Comparison of ENCODE assay signal across 27 cellular contexts in genomic region chr2:228408529-228409227, GRCh38.
"Had no signal": no experiment of that assay in that cellular context is flagged by ENCODE, and none has a peak within 500 bp of the region (broad histone marks: within the 10 kb centered on the region; RNA-seq: fewer than 3 reads in every experiment).

No MANE protein-coding gene starts in this region.

- DNase-seq: activated CD4-positive, alpha-beta memory T cell treated with anti-CD3 and anti-CD28 coated beads, Interleukin-2, amount 10 ng/mL, durations not matched to agents 7 days and 5 days; activated CD4-positive, alpha-beta T cell treated with anti-CD3 and anti-CD28 coated beads for 1 hour; activated CD4-positive, alpha-beta T cell treated with anti-CD3 and anti-CD28 coated beads for 36 hours; activated CD4-positive, alpha-beta T cell treated with anti-CD3 and anti-CD28 coated beads for 48 hours; activated CD4-positive, alpha-beta T cell treated with anti-CD3 and anti-CD28 coated beads, Interleukin-2, amount 10 ng/mL, durations not matched to agents 7 days and 5 days; activated CD4-positive, alpha-beta T cell treated with anti-CD3 and anti-CD28 coated beads, Interleukin-2, amount 50 U/mL, for 48 hours; activated CD4-positive, CD25-positive, alpha-beta regulatory T cell; activated CD8-positive, alpha-beta memory T cell treated with anti-CD3 and anti-CD28 coated beads for 24 hours; activated CD8-positive, alpha-beta memory T cell treated with anti-CD3 and anti-CD28 coated beads, Interleukin-2, amount 10 ng/mL, durations not matched to agents 7 days and 5 days; activated CD8-positive, alpha-beta memory T cell treated with anti-CD3 and anti-CD28 coated beads, Interleukin-2, amount 50 U/mL, for 48 hours; activated CD8-positive, alpha-beta T cell treated with anti-CD3 and anti-CD28 coated beads, Interleukin-2, amount 10 ng/mL, durations not matched to agents 7 days and 5 days; activated effector memory CD4-positive, alpha-beta T cell treated with Interleukin-2 at 50 U/mL for 16 hours; activated gamma-delta T cell; activated naive CD4-positive, alpha-beta T cell treated with anti-CD3 and anti-CD28 coated beads, Interleukin-2, amount 10 ng/mL, durations not matched to agents 7 days and 5 days; activated naive CD4-positive, alpha-beta T cell treated with Interleukin-2 at 50 U/mL for 16 hours; activated naive CD8-positive, alpha-beta T cell treated with anti-CD3 and anti-CD28 coated beads, Interleukin-2, amount 10 ng/mL, durations not matched to agents 7 days and 5 days; activated naive CD8-positive, alpha-beta T cell treated with anti-CD3 and anti-CD28 coated beads, Interleukin-2, amount 50 U/mL, for 24 hours; activated T-cell treated with anti-CD3 and anti-CD28 coated beads, Interleukin-2, amount 50 U/mL, for 24 hours; activated T-cell treated with anti-CD3 and anti-CD28 coated beads, Interleukin-2, amount 50 U/mL, for 48 hours; amygdala; anterior cingulate cortex; T-helper 1 cell; T-helper 2 cell; T-helper 9 cell; WERI-Rb-1 had no signal

- H3K4me3 ChIP-seq: ascending aorta, cardiac muscle cell had no signal

- H3K9me3 ChIP-seq: ascending aorta had no signal

- H3K36me3 ChIP-seq: ascending aorta, cardiac muscle cell, WERI-Rb-1 had no signal

- H3K27ac ChIP-seq: ascending aorta, cardiac muscle cell, WERI-Rb-1 had no signal

- H3K27me3 ChIP-seq: ascending aorta, cardiac muscle cell had no signal
